ENCODE assay signal across 10 cellular contexts in the genomic region with DNA sequence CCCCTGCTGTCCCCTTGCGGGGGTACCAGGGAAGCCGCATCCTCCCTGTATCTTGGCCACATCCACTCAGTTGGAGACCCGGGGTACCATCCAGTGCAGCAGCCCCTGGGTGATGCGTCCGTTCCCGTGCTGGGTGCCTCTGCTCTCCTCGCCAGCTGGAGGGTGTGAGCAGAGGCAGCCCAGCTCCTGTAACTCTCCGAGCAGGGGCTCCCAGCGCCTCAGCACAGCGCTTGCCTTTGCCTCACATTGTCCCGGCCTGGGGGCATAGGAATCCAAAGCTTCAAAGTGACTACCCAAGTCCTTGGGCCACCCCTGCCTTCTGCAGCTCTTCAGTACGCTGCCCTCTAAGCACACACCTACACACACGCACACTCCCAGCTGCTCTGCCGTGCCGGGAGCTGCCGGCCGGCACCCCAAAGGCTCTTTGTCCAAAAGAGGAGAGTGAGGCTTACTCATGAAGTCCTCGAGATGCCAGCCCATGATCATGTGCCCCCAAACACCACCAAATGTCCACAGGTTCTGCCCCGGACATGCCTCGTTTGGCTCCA. TPM values are rescaled to one million over a fixed set of nuclear protein-coding genes. Genes with fewer than 3 reads are reported as not detected.
DNase-seq lines count a peak whose midpoint lies in the region; ATAC-seq, FAIRE-seq and TF ChIP-seq lines count a peak whose summit lies in the region.
"Had no signal": no experiment of that assay in that cellular context is flagged by ENCODE, and none has a peak within 500 bp of the region (broad histone marks: within the 10 kb centered on the region; RNA-seq: fewer than 3 reads in every experiment).

No MANE protein-coding gene starts in this region.

- BruUV-seq in endothelial cell of umbilical vein (replicated peaks; lab: Mats Ljungman, UMichigan) = no TSS peak

- H3K36me3 ChIP-seq in endothelial cell of umbilical vein (ENCODE audit: control insufficient read depth in 2 of 2, extremely low read depth in 1 of 2, insufficient read depth in 2 of 2, low read length in 2 of 2) = no peaks in the 10 kb centered on the region
- H3K36me3 ChIP-seq in mesenchymal stem cell (ENCODE audit: control insufficient read depth in 1 of 2, insufficient read depth in 2 of 2, low read depth in 1 of 2, low read length in 2 of 2) = peaks cover 0 to 33% of the 10 kb centered on the region in 2 experiments
- H3K36me3 ChIP-seq in upper lobe of left lung = no peaks in the 10 kb centered on the region

- H3K27ac ChIP-seq in endothelial cell of umbilical vein (ENCODE audit: insufficient read depth, low read depth, low read length) (peak overlapping the region; percentile 70), mesenchymal stem cell (ENCODE audit: low read length, poor library complexity, severe bottlenecking) (no peak overlapping the region), upper lobe of left lung (peak overlapping the region; percentile 80 to 85 (median 81))

- no peak for TF ChIP-seq EP300 in upper lobe of left lung (IDR thresholded peaks at IDR 0.05)

- H4K20me1 ChIP-seq in endothelial cell of umbilical vein (replicated peaks; ENCODE audit: control insufficient read depth, extremely low read depth, insufficient read depth, low read length) = no peaks in the 10 kb centered on the region

- no peak overlapping the region for H2AK5ac ChIP-seq in mesenchymal stem cell (ENCODE audit: low read length, severe bottlenecking)

- dilution Hi-C loops in endothelial cell of umbilical vein (cut with MboI; ENCODE audit: extremely low pct_ligation_motif_present, low sequenced_read_pairs) = no loop called here

- H3K4me2 ChIP-seq in endothelial cell of umbilical vein (ENCODE audit: insufficient read depth, low read length) (peak overlapping the region; percentile 72), mesenchymal stem cell (ENCODE audit: low read length, poor library complexity, severe bottlenecking) (peak overlapping the region; percentile 88)

- H2BK5ac ChIP-seq in mesenchymal stem cell (ENCODE audit: low read depth, low read length, poor library complexity, severe bottlenecking) = no peak overlapping the region

- DNase-seq in NCI-H1105 treated with DMSO at 0.1 percent for 48 hours (lab: John Stamatoyannopoulos, UW) (peak; percentile 5), NCI-H1105 (lab: John Stamatoyannopoulos, UW) (no peak), endothelial cell of umbilical vein (ENCODE audit: low read depth, low spot score) (no peak), mesenchymal stem cell (peak; percentile 56), upper lobe of left lung (peak in 1 of 2 donors; percentile 60), T-helper 2 cell (no peak)
- DNase-seq in activated CD4-positive, CD25-positive, alpha-beta regulatory T cell treated with anti-CD3 and anti-CD28 coated beads, Interleukin-2, amount 50 U/mL, for 72 hours = no peak
- DNase-seq: activated CD4-positive, alpha-beta T cell treated with anti-CD3 and anti-CD28 coated beads, Interleukin-2, amount 50 U/mL, for 48 hours; NCI-H1048 had no signal

- H3K9ac ChIP-seq in endothelial cell of umbilical vein (replicated peaks; ENCODE audit: extremely low read depth, insufficient read depth, low read length) = peak overlapping the region; percentile 77
- peak overlapping the region; percentile 96 for H3K9ac ChIP-seq in mesenchymal stem cell (ENCODE audit: low read length)

- peak overlapping the region; percentile 79 to 92 for H3K18ac ChIP-seq in mesenchymal stem cell (ENCODE audit: low read depth in 1 of 2, low read length in 2 of 2)

- H3K4me1 ChIP-seq in endothelial cell of umbilical vein (ENCODE audit: control insufficient read depth, extremely low read depth, insufficient read depth, low read length) (peaks cover 16% of the 10 kb centered on the region), mesenchymal stem cell (ENCODE audit: control insufficient read depth, insufficient read depth, low read depth, low read length) (peaks cover 25% of the 10 kb centered on the region), upper lobe of left lung (peaks cover 17 to 26% (median 23%) of the 10 kb centered on the region in 4 donors)

- TF ChIP-seq POLR2A in endothelial cell of umbilical vein (IDR thresholded peaks at IDR 0.05; ENCODE audit: low read depth, low read length) (no peak), upper lobe of left lung (IDR thresholded peaks at IDR 0.05) (no peak)

- H3K23ac ChIP-seq in mesenchymal stem cell (ENCODE audit: low read length in 2 of 2) = no peak overlapping the region

- peak in 1 of 2 donors; percentile 2 for ATAC-seq in upper lobe of left lung (ENCODE audit: low FRiP score in 2 of 2)
- ATAC-seq in HG03354 (IDR thresholded peaks at IDR 0.05; ENCODE audit: poor library complexity, severe bottlenecking, unreplicated experiment) = no peak

- WGBS in mesenchymal stem cell = 15% methylated on average over 20 of the region's 20 CpGs
- 33 to 38% methylated on average over 8 to 20 of the region's 20 CpGs for WGBS in upper lobe of left lung, 2 donors

- H4K8ac ChIP-seq in mesenchymal stem cell (ENCODE audit: low read length) = peak overlapping the region; percentile 74

- peak; percentile 38 for FAIRE-seq in endothelial cell of umbilical vein (lab: Jason Lieb, UNC)

- peak overlapping the region in 1 of 2 experiments; percentile 77 for H3K14ac ChIP-seq in mesenchymal stem cell (ENCODE audit: low read length in 2 of 2)

- H3K4ac ChIP-seq in mesenchymal stem cell (ENCODE audit: low read depth in 1 of 2, low read length in 2 of 2) = peak overlapping the region in 1 of 2 experiments; percentile 61

- intact Hi-C loops in endothelial cell of umbilical vein (cut with micrococcal nuclease) = loop anchor here (1.0 kb wide), 6 partner anchors 42 to 156 kb away; no protein-coding TSS in a partner anchor

- peak overlapping the region; percentile 95 for H2BK15ac ChIP-seq in mesenchymal stem cell (ENCODE audit: low read depth, poor library complexity, severe bottlenecking)

- no peaks in the 10 kb centered on the region for H3K27me3 ChIP-seq in endothelial cell of umbilical vein (ENCODE audit: control insufficient read depth in 2 of 2, insufficient read depth in 2 of 2, low read length in 2 of 2)
- H3K27me3 ChIP-seq in mesenchymal stem cell (ENCODE audit: control insufficient read depth in 1 of 2, insufficient read depth in 1 of 2, low read length in 2 of 2) = peaks cover 0 to 18% of the 10 kb centered on the region in 2 experiments
- H3K27me3 ChIP-seq in upper lobe of left lung = no peaks in the 10 kb centered on the region

- peak overlapping the region; percentile 86 for H4K91ac ChIP-seq in mesenchymal stem cell (ENCODE audit: low read length)

- no peak for TF ChIP-seq CTCF in endothelial cell of umbilical vein (IDR thresholded peaks at IDR 0.05; ENCODE audit: extremely low read depth in 1 of 2, insufficient read depth in 1 of 2, low read depth in 1 of 2, low read length in 2 of 2)
- no peak for TF ChIP-seq CTCF in upper lobe of left lung (IDR thresholded peaks at IDR 0.05)

- POLR2A ChIA-PET in endothelial cell of umbilical vein (lab: Charles Lee) = no interaction called here

- peak overlapping the region; percentile 75 to 77 for H2BK12ac ChIP-seq in mesenchymal stem cell (ENCODE audit: low read length in 2 of 2)

- CTCF ChIA-PET in endothelial cell of umbilical vein (lab: Charles Lee) = interaction anchor here (0.6 to 3.1 kb wide), 9 partner anchors 9 to 181 kb away, joined by 3 to 28 read pairs (median 5); no protein-coding TSS in a partner anchor

- no peaks in the 10 kb centered on the region for H3K9me1 ChIP-seq in endothelial cell of umbilical vein (replicated peaks; ENCODE audit: control insufficient read depth, extremely low read depth, insufficient read depth, low read length)

- H3K9me3 ChIP-seq in endothelial cell of umbilical vein (replicated peaks; ENCODE audit: control insufficient read depth, insufficient read depth, low read length) (no peaks in the 10 kb centered on the region), mesenchymal stem cell (ENCODE audit: control insufficient read depth, low read length) (no peaks in the 10 kb centered on the region), upper lobe of left lung (no peaks in the 10 kb centered on the region)

- H3K4me3 ChIP-seq in endothelial cell of umbilical vein (replicated peaks in 1 of 3; ENCODE audit: insufficient read depth in 1 of 3, low read depth in 1 of 3, low read length in 3 of 3) (peak overlapping the region; percentile 30 to 64 (median 53)), mesenchymal stem cell (ENCODE audit: insufficient read depth in 1 of 2, low read depth in 1 of 2, low read length in 2 of 2) (peak overlapping the region; percentile 47 to 97), upper lobe of left lung (peak overlapping the region; percentile 38 to 49 (median 44))

- peaks cover 1% of the 10 kb centered on the region for H3K79me1 ChIP-seq in mesenchymal stem cell (replicated peaks; ENCODE audit: low read length, poor library complexity, severe bottlenecking)

- H2AFZ ChIP-seq in endothelial cell of umbilical vein (ENCODE audit: low read depth, low read length) (peak overlapping the region; percentile 93), mesenchymal stem cell (ENCODE audit: low read depth, low read length) (no peak overlapping the region)

- no peak overlapping the region for H2BK120ac ChIP-seq in mesenchymal stem cell (ENCODE audit: low read depth, low read length)

- H3K79me2 ChIP-seq in endothelial cell of umbilical vein (ENCODE audit: control insufficient read depth, insufficient read depth, low read length) = peaks cover 3% of the 10 kb centered on the region

TF ChIP-seq in endothelial cell of umbilical vein, 7 proteins besides CTCF, POLR2A, EP300 and RAD21 (continues in another document):
- TF ChIP-seq FOS (IDR thresholded peaks at IDR 0.05; ENCODE audit: borderline replicate concordance, insufficient read depth, low read length) (no peak), POLR2AphosphoS5 (IDR thresholded peaks at IDR 0.05; ENCODE audit: insufficient read depth, low read depth, low read length) (no peak), GATA2 (IDR thresholded peaks at IDR 0.05; ENCODE audit: insufficient read depth, insufficient read length, low read depth, low read length) (no peak), JUN (IDR thresholded peaks at IDR 0.05; ENCODE audit: borderline replicate concordance, insufficient read depth, insufficient read length, low read depth) (no peak), MYC (IDR thresholded peaks at IDR 0.05; ENCODE audit: low read depth, low read length) (no peak), EZH2 (IDR thresholded peaks at IDR 0.05; ENCODE audit: borderline replicate concordance, low read depth, low read length, severe bottlenecking) (no peak)

RNA-seq across cellular contexts. Expression of a gene that starts 0.7 kb away (rescaled TPM):
- total RNA-seq in endothelial cell of umbilical vein (21.8 and 24.5 TPM in 2 replicates), upper lobe of left lung (10 to 100 TPM in 2 of 6 donors, 1 to 10 TPM in 4; 3.9 to 26.0 (median 7.9) TPM)
- polyA plus RNA-seq in endothelial cell of umbilical vein = 15.1 and 15.5 TPM in 2 replicates
- 14.8 and 17.3 TPM in 2 replicates for polyA plus RNA-seq in endothelial cell of umbilical vein (2011; cell fraction: cytosol; rRNA removed)
- polyA plus RNA-seq in endothelial cell of umbilical vein (2011; cell fraction: nucleus; rRNA removed) = 8.7 and 10.6 TPM in 2 replicates
- 19.5 and 22.0 TPM in 2 replicates for polyA plus RNA-seq in endothelial cell of umbilical vein (2012)
- 16.1 and 17.2 TPM in 2 replicates for polyA minus RNA-seq in endothelial cell of umbilical vein
- polyA minus RNA-seq in endothelial cell of umbilical vein (2011; cell fraction: cytosol; rRNA and poly(A)+ RNA removed) = not detected
- 4.5 and 6.0 TPM in 2 replicates for polyA minus RNA-seq in endothelial cell of umbilical vein (2011; cell fraction: nucleus; rRNA and poly(A)+ RNA removed)
- 40.8 TPM for polyA plus RNA-seq in mesenchymal stem cell (2013, experiment 1 of 2)
- 41.1 TPM for polyA plus RNA-seq in mesenchymal stem cell (2013, experiment 2 of 2)

Comparison
In these comparisons a context has a peak if more than half of its experiments do, and no peak if none do; other contexts are left out.
1. DNase-seq: peak in NCI-H1105 treated with DMSO at 0.1 percent for 48 hours (single experiment) and mesenchymal stem cell (single experiment); none in NCI-H1105 (single experiment), endothelial cell of umbilical vein (single experiment), activated CD4-positive, CD25-positive, alpha-beta regulatory T cell treated with anti-CD3 and anti-CD28 coated beads, Interleukin-2, amount 50 U/mL, for 72 hours (single experiment) and T-helper 2 cell (0 of 5).
2. Peak in every context shown above with its lines, with median percentiles within 50 percentile points of each other: H3K4me3 ChIP-seq.